ENCODE assay signal across 19 cellular contexts in genomic region chr6:21611485-21611884, GRCh38. TPM values are rescaled to one million over a fixed set of nuclear protein-coding genes. Genes with fewer than 3 reads are reported as not detected.
DNase-seq lines count a peak whose midpoint lies in the region; ATAC-seq and TF ChIP-seq lines count a peak whose summit lies in the region.
"Had no signal": no experiment of that assay in that cellular context is flagged by ENCODE, and none has a peak within 500 bp of the region (broad histone marks: within the 10 kb centered on the region; RNA-seq: fewer than 3 reads in every experiment).

No MANE protein-coding gene starts in this region.

- H3K27me3 Mint-ChIP-seq in natural killer cell (ENCODE audit: low read depth in 2 of 2) = peaks cover 0 to 7% of the 10 kb centered on the region in 2 donors

- H2AFZ ChIP-seq in OCI-LY7 (ENCODE audit: low read length) = peak overlapping the region; percentile 0; the same call in 1 of the 2 replicates

- no peak overlapping the region for H3K27ac Mint-ChIP-seq in natural killer cell

- CTCF ChIA-PET in OCI-LY7 (lab: Charles Lee; ENCODE audit: unreplicated experiment) = no interaction called here

- no peaks in the 10 kb centered on the region for H3K36me3 ChIP-seq in OCI-LY7 (ENCODE audit: insufficient read depth, low read length)

- no peaks in the 10 kb centered on the region for H4K20me1 ChIP-seq in OCI-LY7 (ENCODE audit: insufficient read depth, low read length)

- H3K4me2 ChIP-seq in OCI-LY7 (ENCODE audit: low read length) = 0 out of 2 replicates have a peak overlapping the region, but pooled peaks have one; percentile 77

- no peaks in the 10 kb centered on the region for H3K9me3 ChIP-seq in OCI-LY7 (ENCODE audit: low read length)

- H3K36me3 Mint-ChIP-seq in natural killer cell = no peaks in the 10 kb centered on the region
- H3K36me3 Mint-ChIP-seq: CD4-positive, alpha-beta memory T cell had no signal

- no peaks in the 10 kb centered on the region for H3K4me1 Mint-ChIP-seq in natural killer cell
- H3K4me1 Mint-ChIP-seq: CD4-positive, alpha-beta memory T cell had no signal

- no peak overlapping the region for H3K4me3 ChIP-seq in OCI-LY7 (ENCODE audit: low read depth, low read length, poor library complexity, severe bottlenecking)

- no peak overlapping the region for H3K4me3 Mint-ChIP-seq in natural killer cell
- H3K4me3 Mint-ChIP-seq: CD4-positive, alpha-beta memory T cell had no signal

- no peaks in the 10 kb centered on the region for H3K79me2 ChIP-seq in OCI-LY7 (ENCODE audit: insufficient read depth, low read depth, low read length)

- peak overlapping the region; percentile 92 for H3K27ac ChIP-seq in OCI-LY7 (ENCODE audit: low read depth, low read length, poor library complexity, severe bottlenecking)

- peaks cover 74% of the 10 kb centered on the region for H3K4me1 ChIP-seq in OCI-LY7 (ENCODE audit: insufficient read depth, low read length, poor library complexity, severe bottlenecking)

- DNase-seq in DMS79 (lab: John Stamatoyannopoulos, UW) (peak; percentile 89), DMS79 treated with DMSO at 0.1 percent for 48 hours (lab: John Stamatoyannopoulos, UW) (peak; percentile 95), NCI-H146 treated with DMSO at 0.1 percent for 48 hours (lab: John Stamatoyannopoulos, UW; ENCODE audit: unreplicated experiment) (peak; percentile 13), OCI-LY7 (ENCODE audit: low spot score) (no peak), NCI-H510A treated with DMSO at 0.1 percent for 48 hours (lab: John Stamatoyannopoulos, UW) (no peak), HT-29 (ENCODE audit: low spot score) (no peak), natural killer cell (no peak)
- DNase-seq: C1 segment of cervical spinal cord; CD4-positive, alpha-beta memory T cell; GOT3; HCEC 1CT; IMR-90; KG1; MM.1S; NCI-H1417 treated with DMSO at 0.1 percent for 48 hours; NCI-H187 treated with DMSO at 0.1 percent for 48 hours; NCI-H2107; NCI-H226; T-helper 2 cell had no signal

- TF ChIP-seq CTCF in OCI-LY7 (conservative IDR thresholded peaks at IDR 0.05; ENCODE audit: low read length) = no peak
- no peak for TF ChIP-seq CTCF in natural killer cell (IDR thresholded peaks at IDR 0.05)

- no peak for ATAC-seq in natural killer cell

- H3K9me2 ChIP-seq in OCI-LY7 (ENCODE audit: insufficient read depth, low read length) = no peaks in the 10 kb centered on the region

- no TSS peak for BruUV-seq in OCI-LY7 (replicated peaks; lab: Mats Ljungman, UMichigan)

- H3K9me3 Mint-ChIP-seq in natural killer cell = no peaks in the 10 kb centered on the region
- H3K9me3 Mint-ChIP-seq: CD4-positive, alpha-beta memory T cell had no signal

- intact Hi-C loops in OCI-LY7 (cut with micrococcal nuclease; ENCODE audit: unreplicated experiment) (no loop called here), natural killer cell (cut with micrococcal nuclease) (no loop called here)

- POLR2A ChIA-PET in OCI-LY7 (lab: Charles Lee) = interaction anchor here (0.7 to 1.6 kb wide), 2 partner anchors 18 to 1046 kb away, joined by 3 to 5 read pairs; partner anchors contain the start of gene SOX4

RNA-seq across cellular contexts. Expression of gene SOX4, which starts 17.9 kb away (rescaled TPM):
- 55.2 and 55.3 TPM in 2 replicates for total RNA-seq in OCI-LY7 (2014; rRNA removed; shearing (Covaris generic))
- total RNA-seq in OCI-LY7 (2022) (58.1 and 78.1 TPM in 2 replicates), natural killer cell (1 to 10 TPM; 4.4 to 7.6 (median 6.4) TPM)
- 46.8 and 49.8 TPM in 2 replicates for total RNA-seq in HT-29 (2014; rRNA removed; shearing (Covaris generic))

Comparison
In these comparisons a context has a peak if more than half of its experiments do, and no peak if none do; other contexts are left out.
1. DNase-seq: peak in DMS79 (single experiment), DMS79 treated with DMSO at 0.1 percent for 48 hours (single experiment) and NCI-H146 treated with DMSO at 0.1 percent for 48 hours (single experiment); none in OCI-LY7 (single experiment), NCI-H510A treated with DMSO at 0.1 percent for 48 hours (single experiment), HT-29 (single experiment) and natural killer cell (single experiment).